ENCODE assay signal across 42 cellular contexts in the genomic region with DNA sequence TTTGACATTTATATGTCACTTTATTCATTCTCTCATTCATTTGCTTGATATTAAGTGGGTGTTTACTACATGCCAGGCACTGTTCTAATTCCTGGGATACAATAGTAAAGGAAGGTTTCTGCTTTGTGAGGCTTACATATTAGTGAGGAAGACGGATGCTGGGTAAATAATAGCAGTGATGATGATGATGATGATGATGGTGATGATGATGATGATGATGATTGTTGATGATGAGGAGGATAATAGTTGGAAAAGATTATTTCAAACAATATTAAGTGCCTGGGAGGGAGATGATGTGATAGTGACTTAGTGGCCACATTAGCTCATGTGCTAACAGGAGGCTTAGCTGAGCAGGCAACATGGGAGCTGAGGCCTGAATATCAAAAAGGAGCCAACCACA. TPM values are rescaled to one million over a fixed set of nuclear protein-coding genes. Genes with fewer than 3 reads are reported as not detected.
"Had no signal": no experiment of that assay in that cellular context is flagged by ENCODE, and none has a peak within 500 bp of the region (broad histone marks: within the 10 kb centered on the region; RNA-seq: fewer than 3 reads in every experiment).

No MANE protein-coding gene starts in this region.

- H3K4me1 Mint-ChIP-seq: activated naive CD4-positive, alpha-beta T cell treated with anti-CD3 and anti-CD28 coated beads, Interleukin-2, amount 10 ng/mL, durations not matched to agents 7 days and 5 days; activated naive CD4-positive, alpha-beta T cell treated with anti-CD3 and anti-CD28 coated beads, Interleukin-2, amount 50 U/mL, for 24 hours; activated naive CD8-positive, alpha-beta T cell treated with anti-CD3 and anti-CD28 coated beads for 36 hours; activated naive CD8-positive, alpha-beta T cell treated with anti-CD3 and anti-CD28 coated beads, Interleukin-2, amount 10 ng/mL, durations not matched to agents 7 days and 5 days; activated T-helper 17 cell treated with anti-CD3 and anti-CD28 coated beads, Interleukin-2, amount 50 U/mL, for 72 hours; brain; central memory CD8-positive, alpha-beta T cell had no signal

- H3K9me3 ChIP-seq: adrenal gland, ascending aorta, body of pancreas, breast epithelium had no signal

- H3K9me3 Mint-ChIP-seq: activated naive CD4-positive, alpha-beta T cell treated with anti-CD3 and anti-CD28 coated beads for 36 hours; activated naive CD4-positive, alpha-beta T cell treated with anti-CD3 and anti-CD28 coated beads, Interleukin-2, amount 10 ng/mL, durations not matched to agents 7 days and 5 days; activated naive CD4-positive, alpha-beta T cell treated with anti-CD3 and anti-CD28 coated beads, Interleukin-2, amount 50 U/mL, for 24 hours; activated naive CD4-positive, alpha-beta T cell treated with anti-CD3 and anti-CD28 coated beads, Interleukin-2, amount 50 U/mL, for 72 hours; activated naive CD8-positive, alpha-beta T cell treated with anti-CD3 and anti-CD28 coated beads for 36 hours; activated naive CD8-positive, alpha-beta T cell treated with anti-CD3 and anti-CD28 coated beads, Interleukin-2, amount 10 ng/mL, durations not matched to agents 7 days and 5 days; activated naive CD8-positive, alpha-beta T cell treated with anti-CD3 and anti-CD28 coated beads, Interleukin-2, amount 50 U/mL, for 24 hours; activated T-cell treated with anti-CD3 and anti-CD28 coated beads, Interleukin-2, amount 50 U/mL, for 24 hours; activated T-helper 1 cell treated with anti-CD3 and anti-CD28 coated beads, Interleukin-12 subunit alpha, Interleukin-12 subunit beta, Interleukin-2, Interleukin-4 antibody, amounts not matched to agents 30 ng/mL and 10 ng/mL and 1 ng/mL, durations not matched to agents 14 hours and 24 hours and 36 hours; activated T-helper 17 cell treated with anti-CD3 and anti-CD28 coated beads, Interleukin-2, amount 50 U/mL, for 72 hours; activated T-helper 2 cell treated with anti-CD3 and anti-CD28 coated beads, Interferon-gamma antibody, Interleukin-2, Interleukin-4, amounts not matched to agents 10 μg/mL and 5 μg/mL and 100 μg/mL, durations not matched to agents 14 hours and 24 hours and 36 hours; brain; central memory CD8-positive, alpha-beta T cell had no signal

- H3K4me1 ChIP-seq: adrenal gland, ascending aorta, body of pancreas, breast epithelium had no signal

- FAIRE-seq: astrocyte, bronchial epithelial cell had no signal

- H3K36me3 ChIP-seq: adrenal gland, ascending aorta, brain microvascular endothelial cell, breast epithelium, cardiac muscle cell had no signal

- H3K27ac ChIP-seq: adrenal gland, ascending aorta, body of pancreas, brain microvascular endothelial cell, breast epithelium, cardiac muscle cell had no signal

- H3K27ac Mint-ChIP-seq: activated naive CD4-positive, alpha-beta T cell treated with anti-CD3 and anti-CD28 coated beads for 36 hours; activated naive CD4-positive, alpha-beta T cell treated with anti-CD3 and anti-CD28 coated beads, Interleukin-2, amount 10 ng/mL, durations not matched to agents 7 days and 5 days; activated naive CD4-positive, alpha-beta T cell treated with anti-CD3 and anti-CD28 coated beads, Interleukin-2, amount 50 U/mL, for 24 hours; activated naive CD4-positive, alpha-beta T cell treated with anti-CD3 and anti-CD28 coated beads, Interleukin-2, amount 50 U/mL, for 72 hours; activated naive CD8-positive, alpha-beta T cell; activated naive CD8-positive, alpha-beta T cell treated with anti-CD3 and anti-CD28 coated beads for 36 hours; activated naive CD8-positive, alpha-beta T cell treated with anti-CD3 and anti-CD28 coated beads, Interleukin-2, amount 10 ng/mL, durations not matched to agents 7 days and 5 days; activated naive CD8-positive, alpha-beta T cell treated with anti-CD3 and anti-CD28 coated beads, Interleukin-2, amount 50 U/mL, for 24 hours; activated T-cell treated with anti-CD3 and anti-CD28 coated beads, Interleukin-2, amount 50 U/mL, for 24 hours; activated T-cell treated with anti-CD3 and anti-CD28 coated beads, Interleukin-2, amount 50 U/mL, for 72 hours; activated T-helper 1 cell treated with anti-CD3 and anti-CD28 coated beads, Interleukin-12 subunit alpha, Interleukin-12 subunit beta, Interleukin-2, Interleukin-4 antibody, amounts not matched to agents 30 ng/mL and 10 ng/mL and 1 ng/mL, durations not matched to agents 14 hours and 24 hours and 36 hours; activated T-helper 17 cell treated with anti-CD3 and anti-CD28 coated beads, Interleukin-2, amount 50 U/mL, for 72 hours; activated T-helper 2 cell treated with anti-CD3 and anti-CD28 coated beads, Interferon-gamma antibody, Interleukin-2, Interleukin-4, amounts not matched to agents 10 μg/mL and 5 μg/mL and 100 μg/mL, durations not matched to agents 14 hours and 24 hours and 36 hours; brain had no signal

- H3K4me3 Mint-ChIP-seq: activated naive CD4-positive, alpha-beta T cell treated with anti-CD3 and anti-CD28 coated beads for 36 hours; activated naive CD4-positive, alpha-beta T cell treated with anti-CD3 and anti-CD28 coated beads, Interleukin-2, amount 10 ng/mL, durations not matched to agents 7 days and 5 days; activated naive CD4-positive, alpha-beta T cell treated with anti-CD3 and anti-CD28 coated beads, Interleukin-2, amount 50 U/mL, for 24 hours; activated naive CD8-positive, alpha-beta T cell; activated naive CD8-positive, alpha-beta T cell treated with anti-CD3 and anti-CD28 coated beads for 36 hours; activated naive CD8-positive, alpha-beta T cell treated with anti-CD3 and anti-CD28 coated beads, Interleukin-2, amount 10 ng/mL, durations not matched to agents 7 days and 5 days; activated naive CD8-positive, alpha-beta T cell treated with anti-CD3 and anti-CD28 coated beads, Interleukin-2, amount 50 U/mL, for 24 hours; activated T-cell treated with anti-CD3 and anti-CD28 coated beads, Interleukin-2, amount 50 U/mL, for 24 hours; activated T-cell treated with anti-CD3 and anti-CD28 coated beads, Interleukin-2, amount 50 U/mL, for 4 hours; activated T-cell treated with anti-CD3 and anti-CD28 coated beads, Interleukin-2, amount 50 U/mL, for 72 hours; activated T-helper 1 cell treated with anti-CD3 and anti-CD28 coated beads, Interleukin-12 subunit alpha, Interleukin-12 subunit beta, Interleukin-2, Interleukin-4 antibody, amounts not matched to agents 30 ng/mL and 10 ng/mL and 1 ng/mL, durations not matched to agents 14 hours and 24 hours and 36 hours; activated T-helper 17 cell treated with anti-CD3 and anti-CD28 coated beads, Interleukin-2, amount 50 U/mL, for 72 hours; brain; central memory CD8-positive, alpha-beta T cell had no signal

- H3K27me3 ChIP-seq: adrenal gland, ascending aorta, body of pancreas, brain microvascular endothelial cell, breast epithelium had no signal

- DNase-seq: activated effector memory CD4-positive, alpha-beta T cell treated with anti-CD3 and anti-CD28 coated beads, Interleukin-2, amount 50 U/mL, for 16 hours; activated effector memory CD4-positive, alpha-beta T cell treated with Interleukin-2 at 50 U/mL for 16 hours; activated gamma-delta T cell; activated gamma-delta T cell treated with Interleukin-2 at 50 U/mL for 16 hours; activated naive CD4-positive, alpha-beta T cell; activated naive CD4-positive, alpha-beta T cell treated with anti-CD3 and anti-CD28 coated beads for 36 hours; activated naive CD4-positive, alpha-beta T cell treated with anti-CD3 and anti-CD28 coated beads, Interleukin-2, amount 10 ng/mL, durations not matched to agents 7 days and 5 days; activated naive CD4-positive, alpha-beta T cell treated with anti-CD3 and anti-CD28 coated beads, Interleukin-2, amount 50 U/mL, for 16 hours; activated naive CD4-positive, alpha-beta T cell treated with Interleukin-2 at 50 U/mL for 16 hours; activated naive CD8-positive, alpha-beta T cell treated with anti-CD3 and anti-CD28 coated beads for 36 hours; activated naive CD8-positive, alpha-beta T cell treated with anti-CD3 and anti-CD28 coated beads, Interleukin-2, amount 10 ng/mL, durations not matched to agents 7 days and 5 days; activated naive CD8-positive, alpha-beta T cell treated with anti-CD3 and anti-CD28 coated beads, Interleukin-2, amount 50 U/mL, for 24 hours; activated T-cell treated with anti-CD3 and anti-CD28 coated beads, Interleukin-2, amount 50 U/mL, for 1 hour; activated T-cell treated with anti-CD3 and anti-CD28 coated beads, Interleukin-2, amount 50 U/mL, for 24 hours; activated T-cell treated with anti-CD3 and anti-CD28 coated beads, Interleukin-2, amount 50 U/mL, for 4 hours; activated T-cell treated with anti-CD3 and anti-CD28 coated beads, Interleukin-2, amount 50 U/mL, for 48 hours; activated T-cell treated with anti-CD3 and anti-CD28 coated beads, Interleukin-2, amount 50 U/mL, for 72 hours; adrenal gland; amniotic stem cell; amygdala; anterior cingulate cortex; aorta; body of pancreas; brain microvascular endothelial cell; caudate nucleus; central memory CD4-positive, alpha-beta T cell; cerebellar nuclear complex had no signal

- ATAC-seq: activated naive CD4-positive, alpha-beta T cell treated with anti-CD3 and anti-CD28 coated beads, Interleukin-2, amount 50 U/mL, for 72 hours; activated naive CD8-positive, alpha-beta T cell treated with anti-CD3 and anti-CD28 coated beads, Interleukin-2, amount 50 U/mL, for 24 hours; activated T-cell treated with anti-CD3 and anti-CD28 coated beads, Interleukin-2, amount 50 U/mL, for 4 hours; activated T-cell treated with anti-CD3 and anti-CD28 coated beads, Interleukin-2, amount 50 U/mL, for 72 hours; activated T-helper 17 cell treated with anti-CD3 and anti-CD28 coated beads, Interleukin-2, amount 50 U/mL, for 72 hours; body of pancreas had no signal

- H3K4me3 ChIP-seq: adrenal gland, ascending aorta, body of pancreas, breast epithelium, cardiac muscle cell had no signal

RNA-seq across cellular contexts. Expression of gene TMEM233, which starts 19.3 kb away (rescaled TPM):
- total RNA-seq: activated naive CD4-positive, alpha-beta T cell treated with anti-CD3 and anti-CD28 coated beads for 36 hours; activated naive CD4-positive, alpha-beta T cell treated with anti-CD3 and anti-CD28 coated beads, Interleukin-2, amount 50 U/mL, for 72 hours; activated naive CD8-positive, alpha-beta T cell treated with anti-CD3 and anti-CD28 coated beads for 36 hours; activated naive CD8-positive, alpha-beta T cell treated with anti-CD3 and anti-CD28 coated beads, Interleukin-2, amount 10 ng/mL, durations not matched to agents 7 days and 5 days; activated T-cell treated with anti-CD3 and anti-CD28 coated beads, Interleukin-2, amount 50 U/mL, for 4 hours; activated T-cell treated with anti-CD3 and anti-CD28 coated beads, Interleukin-2, amount 50 U/mL, for 72 hours; activated T-helper 1 cell treated with anti-CD3 and anti-CD28 coated beads, Interleukin-12 subunit alpha, Interleukin-12 subunit beta, Interleukin-2, Interleukin-4 antibody, amounts not matched to agents 30 ng/mL and 10 ng/mL and 1 ng/mL, durations not matched to agents 14 hours and 24 hours and 36 hours; activated T-helper 17 cell treated with anti-CD3 and anti-CD28 coated beads, Interleukin-2, amount 50 U/mL, for 72 hours; activated T-helper 2 cell treated with anti-CD3 and anti-CD28 coated beads, Interferon-gamma antibody, Interleukin-2, Interleukin-4, amounts not matched to agents 10 μg/mL and 5 μg/mL and 100 μg/mL, durations not matched to agents 14 hours and 24 hours and 36 hours; ascending aorta; astrocyte; bronchial epithelial cell; cerebellum; chondrocyte had no signal
- polyA plus RNA-seq: aorta, cardiac muscle cell had no signal
